11 cellular contexts compared by ENCODE assay signal in the genomic region with DNA sequence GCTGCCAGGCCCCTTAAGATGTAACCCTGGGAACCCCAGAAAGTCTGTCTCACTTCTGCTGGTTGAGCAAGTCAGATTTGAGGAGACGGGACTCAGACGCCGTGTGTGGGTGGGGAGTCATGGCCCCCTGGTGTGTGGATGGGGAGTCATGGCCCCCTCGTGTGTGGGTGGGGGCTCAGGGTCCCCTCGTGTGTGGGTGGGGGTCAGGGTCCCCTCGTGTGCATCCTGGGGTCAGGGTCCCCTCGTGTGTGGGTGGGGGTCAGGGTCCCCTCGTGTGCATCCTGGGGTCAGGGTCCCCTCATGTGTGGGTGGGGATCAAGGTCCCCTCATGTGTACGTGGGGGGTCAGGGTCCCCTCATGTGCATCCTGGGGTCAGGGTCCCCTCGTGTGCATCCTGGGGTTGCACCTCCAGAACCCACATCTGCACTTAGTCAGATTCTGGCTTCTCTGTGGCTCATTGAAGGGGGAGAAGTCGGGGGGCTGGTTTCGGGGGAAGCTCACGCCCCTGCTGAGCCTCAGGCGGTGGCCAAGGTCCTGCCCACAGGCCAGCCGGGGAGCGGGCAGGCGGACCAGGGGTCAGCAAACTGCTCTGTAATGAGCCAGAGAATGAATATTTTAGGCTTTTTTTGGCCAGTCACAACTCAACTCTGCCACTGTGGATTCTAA. TPM values are rescaled to one million over a fixed set of nuclear protein-coding genes. Genes with fewer than 3 reads are reported as not detected.
DNase-seq lines count a peak whose midpoint lies in the region; ATAC-seq and TF ChIP-seq lines count a peak whose summit lies in the region.
"Had no signal": no experiment of that assay in that cellular context is flagged by ENCODE, and none has a peak within 500 bp of the region (broad histone marks: within the 10 kb centered on the region; RNA-seq: fewer than 3 reads in every experiment).

No MANE protein-coding gene starts in this region.

- intact Hi-C loops in breast epithelium (cut with DNase I; ENCODE audit: low total_unique reads) (loop anchor here (10.0 kb wide), 1 partner anchor 94 kb away; no protein-coding TSS in a partner anchor), MCF 10A (cut with micrococcal nuclease) (no loop called here), ovary (cut with DNase I) (no loop called here), prostate gland (cut with DNase I) (no loop called here)

- H3K36me3 Mint-ChIP-seq in MCF 10A (ENCODE audit: insufficient read depth, unreplicated experiment) = no peaks in the 10 kb centered on the region

- no peaks in the 10 kb centered on the region for H3K9me3 Mint-ChIP-seq in MCF 10A (ENCODE audit: unreplicated experiment)

- CTCF ChIA-PET in MCF 10A (lab: Yijun Ruan, JAX) = no interaction called here

- H3K9me3 ChIP-seq in breast epithelium = no peaks in the 10 kb centered on the region
- H3K9me3 ChIP-seq in gastroesophageal sphincter = no peaks in the 10 kb centered on the region
- H3K9me3 ChIP-seq in ovary = no peaks in the 10 kb centered on the region
- no peaks in the 10 kb centered on the region for H3K9me3 ChIP-seq in upper lobe of left lung
- no peaks in the 10 kb centered on the region for H3K9me3 ChIP-seq in prostate gland
- H3K9me3 ChIP-seq: HAP-1 had no signal

- H3K27me3 Mint-ChIP-seq in MCF 10A (ENCODE audit: insufficient read depth, unreplicated experiment) = no peaks in the 10 kb centered on the region

- ATAC-seq in gastroesophageal sphincter (no peak), upper lobe of left lung (ENCODE audit: low FRiP score in 2 of 2) (no peak), GM21737 (IDR thresholded peaks at IDR 0.05; ENCODE audit: unreplicated experiment) (no peak)

- no TSS peak for BruUV-seq in MCF 10A (replicated peaks; lab: Mats Ljungman, UMichigan)

- no peak for DNase-seq in breast epithelium (ENCODE audit: low spot score in 2 of 2)
- DNase-seq in MCF 10A (ENCODE audit: unreplicated experiment) = no peak
- DNase-seq in ovary = peak in 4 of 5 donors; percentile 9 to 33 (median 26)
- peak in 1 of 2 donors; percentile 41 for DNase-seq in upper lobe of left lung
- DNase-seq in NCI-H2081 (lab: John Stamatoyannopoulos, UW) = no peak
- DNase-seq in prostate gland (ENCODE audit: low spot score) = no peak
- DNase-seq: NCI-H2107 had no signal

- H3K4me3 ChIP-seq in breast epithelium (no peak overlapping the region), gastroesophageal sphincter (no peak overlapping the region), ovary (no peak overlapping the region), upper lobe of left lung (no peak overlapping the region), prostate gland (no peak overlapping the region)
- H3K4me3 ChIP-seq: HAP-1 had no signal

- peaks cover 0 to 5% of the 10 kb centered on the region in 2 donors for H3K27me3 ChIP-seq in breast epithelium
- no peaks in the 10 kb centered on the region for H3K27me3 ChIP-seq in gastroesophageal sphincter
- H3K27me3 ChIP-seq in ovary = no peaks in the 10 kb centered on the region
- H3K27me3 ChIP-seq in upper lobe of left lung = no peaks in the 10 kb centered on the region
- no peaks in the 10 kb centered on the region for H3K27me3 ChIP-seq in prostate gland (replicated peaks; ENCODE audit: insufficient read depth)

- TF ChIP-seq CTCF in breast epithelium (IDR thresholded peaks at IDR 0.05) (no peak), MCF 10A (IDR thresholded peaks at IDR 0.05; ENCODE audit: unreplicated experiment) (no peak), gastroesophageal sphincter (IDR thresholded peaks at IDR 0.05) (no peak), ovary (IDR thresholded peaks at IDR 0.05) (no peak), upper lobe of left lung (IDR thresholded peaks at IDR 0.05) (no peak), prostate gland (IDR thresholded peaks at IDR 0.05) (no peak)

- peak overlapping the region; percentile 66 to 85 for H3K27ac ChIP-seq in breast epithelium
- H3K27ac ChIP-seq in gastroesophageal sphincter = peak overlapping the region; percentile 32 to 91 (median 82)
- peak overlapping the region in 1 of 2 donors; percentile 51 for H3K27ac ChIP-seq in ovary
- peak overlapping the region; percentile 85 to 96 (median 91) for H3K27ac ChIP-seq in upper lobe of left lung
- H3K27ac ChIP-seq in prostate gland = peak overlapping the region in 1 of 2 donors; percentile 59
- H3K27ac ChIP-seq: VCaP had no signal

- no peak overlapping the region for H3K27ac Mint-ChIP-seq in MCF 10A (ENCODE audit: low read depth, unreplicated experiment)

- H3K36me3 ChIP-seq in breast epithelium = no peaks in the 10 kb centered on the region
- H3K36me3 ChIP-seq in gastroesophageal sphincter = no peaks in the 10 kb centered on the region
- no peaks in the 10 kb centered on the region for H3K36me3 ChIP-seq in ovary
- H3K36me3 ChIP-seq in upper lobe of left lung = no peaks in the 10 kb centered on the region
- H3K36me3 ChIP-seq in prostate gland = no peaks in the 10 kb centered on the region
- H3K36me3 ChIP-seq: HAP-1 had no signal

- WGBS in gastroesophageal sphincter (ENCODE audit: low coverage in 1 of 2), 2 donors = 70% methylated on average over 4 of the region's 17 CpGs; no CpG with 5 or more reads in 1 of the 2 donors
- WGBS in ovary, 3 donors = 59 to 71% (median 62%) methylated on average over 14 to 17 of the region's 17 CpGs
- WGBS in upper lobe of left lung, 2 donors = 72 to 100% methylated on average over 3 to 16 of the region's 17 CpGs
- WGBS in prostate gland = 82% methylated on average over 17 of the region's 17 CpGs

- no peak for TF ChIP-seq POLR2A in breast epithelium (IDR thresholded peaks at IDR 0.05)
- no peak for TF ChIP-seq POLR2A in gastroesophageal sphincter (IDR thresholded peaks at IDR 0.05)
- no peak for TF ChIP-seq POLR2A in ovary (IDR thresholded peaks at IDR 0.05)
- no peak for TF ChIP-seq POLR2A in upper lobe of left lung (IDR thresholded peaks at IDR 0.05)
- no peak for TF ChIP-seq POLR2A in prostate gland (IDR thresholded peaks at IDR 0.05)

- peaks cover 0 to 4% of the 10 kb centered on the region in 2 donors for H3K4me1 ChIP-seq in breast epithelium
- H3K4me1 ChIP-seq in gastroesophageal sphincter = peaks cover 0 to 94% (median 55%) of the 10 kb centered on the region in 3 donors
- H3K4me1 ChIP-seq in ovary (ENCODE audit: insufficient read depth) = peaks cover 23% of the 10 kb centered on the region
- peaks cover 69 to 77% (median 71%) of the 10 kb centered on the region in 4 donors for H3K4me1 ChIP-seq in upper lobe of left lung
- H3K4me1 ChIP-seq in prostate gland (replicated peaks) = no peaks in the 10 kb centered on the region
- H3K4me1 ChIP-seq: HAP-1 had no signal

- POLR2A ChIA-PET in MCF 10A (lab: Yijun Ruan, JAX) = no interaction called here

- no peak overlapping the region for H3K4me3 Mint-ChIP-seq in MCF 10A (ENCODE audit: unreplicated experiment)

- no peak for TF ChIP-seq EP300 in gastroesophageal sphincter (IDR thresholded peaks at IDR 0.05)
- no peak for TF ChIP-seq EP300 in ovary (IDR thresholded peaks at IDR 0.05)
- TF ChIP-seq EP300 in upper lobe of left lung (IDR thresholded peaks at IDR 0.05) = no peak

- H3K4me1 Mint-ChIP-seq in MCF 10A (ENCODE audit: insufficient read depth, unreplicated experiment) = peaks cover 5% of the 10 kb centered on the region

RNA-seq across cellular contexts. Expression of a gene that starts 33.4 kb away (rescaled TPM):
- 10 to 100 TPM; 20.0 to 22.9 (median 22.1) TPM for total RNA-seq in breast epithelium
- total RNA-seq in MCF 10A (2022) = 25.2 and 31.3 TPM in 2 replicates
- total RNA-seq in gastroesophageal sphincter = 10 to 100 TPM; 17.6 to 31.1 (median 24.2) TPM
- 10 to 100 TPM; 26.2 to 48.2 (median 40.1) TPM for total RNA-seq in ovary
- polyA plus RNA-seq in ovary = 10 to 100 TPM; 25.7 to 52.9 TPM
- 10 to 100 TPM; 19.9 to 89.1 (median 32.5) TPM for total RNA-seq in upper lobe of left lung
- total RNA-seq in prostate gland = 10 to 100 TPM; 20.2 to 52.4 TPM

Comparison
In these comparisons a context has a peak if more than half of its experiments do, and no peak if none do; other contexts are left out.
1. DNase-seq: peak in ovary (4 of 5); none in breast epithelium (0 of 2), MCF 10A (single experiment), NCI-H2081 (0 of 2) and prostate gland (single experiment).